ENCODE assay signal across 10 cellular contexts in the genomic region with DNA sequence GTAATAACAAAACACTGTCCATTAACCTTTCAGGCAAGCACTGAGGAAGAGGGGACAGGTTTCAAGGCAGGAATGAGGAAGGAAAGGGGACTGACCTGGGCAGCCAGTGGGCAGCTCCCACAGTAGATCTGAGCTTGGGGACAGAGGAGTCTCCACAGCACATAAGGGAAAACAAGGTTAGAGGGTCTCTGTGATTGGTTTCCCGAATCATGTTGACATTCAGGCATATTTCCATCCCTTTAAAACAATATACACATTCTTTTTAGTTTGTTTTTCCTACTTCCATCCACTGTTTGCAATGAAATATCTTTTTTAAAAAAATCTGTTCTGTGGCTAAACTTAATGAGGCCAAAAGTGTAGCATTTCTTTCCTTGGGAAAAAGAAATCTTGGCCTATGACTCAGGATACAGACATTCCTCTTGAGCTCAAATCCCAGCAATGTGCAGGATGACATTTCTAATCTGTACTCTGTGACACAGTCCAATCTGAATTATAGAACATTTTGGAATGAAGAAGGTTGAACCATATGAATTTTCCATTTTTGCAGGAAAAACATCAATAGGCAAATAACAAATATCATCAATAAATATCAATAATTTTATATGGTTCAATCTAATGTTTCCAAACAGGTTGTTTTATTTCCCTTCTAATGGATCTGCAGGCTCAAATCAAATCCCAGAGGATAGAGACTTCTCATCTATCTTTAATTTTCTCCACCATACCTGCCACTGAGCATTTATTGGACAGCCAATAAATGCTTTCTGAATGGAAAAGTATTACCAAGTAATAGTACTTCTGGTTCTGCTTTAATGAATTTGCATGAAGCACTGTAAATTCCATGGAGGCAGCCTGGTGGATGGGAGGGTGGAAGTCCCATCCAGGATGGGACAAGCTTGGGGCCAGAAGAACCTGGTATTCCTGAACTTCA. TPM values are rescaled to one million over a fixed set of nuclear protein-coding genes. Genes with fewer than 3 reads are reported as not detected.
DNase-seq lines count a peak whose midpoint lies in the region; ATAC-seq, FAIRE-seq and TF ChIP-seq lines count a peak whose summit lies in the region.
"Had no signal": no experiment of that assay in that cellular context is flagged by ENCODE, and none has a peak within 500 bp of the region (broad histone marks: within the 10 kb centered on the region; RNA-seq: fewer than 3 reads in every experiment).

No MANE protein-coding gene starts in this region.

- no peaks in the 10 kb centered on the region for H3K36me3 ChIP-seq in adrenal gland (replicated peaks in 1 of 2)
- H3K36me3 ChIP-seq in small intestine (ENCODE audit: control insufficient read depth in 2 of 2, insufficient read depth in 2 of 2, low read length in 2 of 2) = no peaks in the 10 kb centered on the region

- 58 to 74% (median 69%) methylated on average over 1 of the region's 1 CpG for WGBS in adrenal gland, 4 donors
- WGBS in small intestine, 3 donors = 69 to 86% (median 79%) methylated on average over 1 of the region's 1 CpG

- H3K27me3 ChIP-seq in adrenal gland (no peaks in the 10 kb centered on the region), small intestine (ENCODE audit: control insufficient read depth in 2 of 2, insufficient read depth in 2 of 2, low read length in 2 of 2) (peaks cover 0 to 3% of the 10 kb centered on the region in 2 donors)

- H3K27ac ChIP-seq in adrenal gland (peak overlapping the region in 4 of 5 donors; percentile 25 to 83 (median 63)), small intestine (ENCODE audit: low read depth in 1 of 2, low read length in 1 of 2) (peak overlapping the region; percentile 43 to 55)

- DNase-seq in ELR (ENCODE audit: low read depth) (peak; percentile 90), adrenal gland (no peak), hepatic stellate cell (ENCODE audit: low spot score) (peak; percentile 81), small intestine (no peak), T-helper 9 cell (no peak), DMS153 (lab: John Stamatoyannopoulos, UW) (no peak)
- no peak for DNase-seq in activated CD4-positive, CD25-positive, alpha-beta regulatory T cell (lab: John Stamatoyannopoulos, UW)
- no peak for DNase-seq in activated T-cell treated with anti-CD3 and anti-CD28 coated beads, Interleukin-2, amount 50 U/mL, for 4 hours
- DNase-seq: activated gamma-delta T cell, glutamatergic neuron had no signal

- H3K4me3 ChIP-seq in adrenal gland (no peak overlapping the region), small intestine (ENCODE audit: low read depth in 1 of 2, low read length in 2 of 2) (no peak overlapping the region)

- intact Hi-C loops in adrenal gland (cut with DNase I) = no loop called here

- ATAC-seq in activated T-cell treated with anti-CD3 and anti-CD28 coated beads, Interleukin-2, amount 50 U/mL, for 4 hours = no peak

- H3K27me3 Mint-ChIP-seq in activated T-cell treated with anti-CD3 and anti-CD28 coated beads, Interleukin-2, amount 50 U/mL, for 4 hours (ENCODE audit: low read depth) = peaks cover 13% of the 10 kb centered on the region

- no peak for FAIRE-seq in small intestine (lab: Jason Lieb, UNC)

- peaks cover 25% of the 10 kb centered on the region for H3K4me1 Mint-ChIP-seq in activated T-cell treated with anti-CD3 and anti-CD28 coated beads, Interleukin-2, amount 50 U/mL, for 4 hours (ENCODE audit: low read depth)

- H3K36me3 Mint-ChIP-seq in activated T-cell treated with anti-CD3 and anti-CD28 coated beads, Interleukin-2, amount 50 U/mL, for 4 hours (ENCODE audit: insufficient read depth) = no peaks in the 10 kb centered on the region

- peaks cover 24 to 63% of the 10 kb centered on the region in 2 donors for H3K4me1 ChIP-seq in adrenal gland (replicated peaks in 1 of 2)
- H3K4me1 ChIP-seq in small intestine (ENCODE audit: control insufficient read depth in 2 of 2, insufficient read depth in 1 of 2, low read depth in 1 of 2, low read length in 1 of 2) = peaks cover 6 to 9% of the 10 kb centered on the region in 2 donors

- TF ChIP-seq CTCF in adrenal gland (IDR thresholded peaks at IDR 0.05) = no peak

- no peak for TF ChIP-seq POLR2A in adrenal gland (IDR thresholded peaks at IDR 0.05)

- no peaks in the 10 kb centered on the region for H3K9me3 Mint-ChIP-seq in activated T-cell treated with anti-CD3 and anti-CD28 coated beads, Interleukin-2, amount 50 U/mL, for 4 hours

- H3K4me3 Mint-ChIP-seq in activated T-cell treated with anti-CD3 and anti-CD28 coated beads, Interleukin-2, amount 50 U/mL, for 4 hours = no peak overlapping the region

- no peaks in the 10 kb centered on the region for H3K9me3 ChIP-seq in adrenal gland (replicated peaks in 1 of 3)
- H3K9me3 ChIP-seq in small intestine (ENCODE audit: control insufficient read depth, low read depth) = no peaks in the 10 kb centered on the region

RNA-seq across cellular contexts. Expression of gene ITGB5, which starts 54.1 kb away (rescaled TPM):
- 100 to 1,000 TPM in 6 of 8 donors, 10 to 100 TPM in 2; 73.6 to 404 (median 111) TPM for total RNA-seq in adrenal gland
- polyA plus RNA-seq in adrenal gland (10 to 100 TPM; 22.8 to 30.8 (median 25.6) TPM), small intestine (10 to 100 TPM in 2 of 3 donors, 1 to 10 TPM in 1; 9.4 to 28.7 (median 15.1) TPM)
- under 1 TPM; 0.71 to 0.87 (median 0.71) TPM for total RNA-seq in activated T-cell treated with anti-CD3 and anti-CD28 coated beads, Interleukin-2, amount 50 U/mL, for 4 hours

Comparison
In these comparisons a context has a peak if more than half of its experiments do, and no peak if none do; other contexts are left out.
1. DNase-seq: peak in ELR (single experiment) and hepatic stellate cell (single experiment); none in adrenal gland (0 of 7), small intestine (single experiment), T-helper 9 cell (single experiment), activated CD4-positive, CD25-positive, alpha-beta regulatory T cell (0 of 4), activated T-cell treated with anti-CD3 and anti-CD28 coated beads, Interleukin-2, amount 50 U/mL, for 4 hours (single experiment) and DMS153 (single experiment).
2. RNA of gene ITGB5, which starts 54.1 kb away (total RNA-seq): 73.6 to 404 TPM in adrenal gland; 0.71 to 0.87 TPM in activated T-cell treated with anti-CD3 and anti-CD28 coated beads, Interleukin-2, amount 50 U/mL, for 4 hours; every median in the first group is over 10 times any median in the second.